8 cellular contexts compared by ENCODE assay signal in the genomic region with DNA sequence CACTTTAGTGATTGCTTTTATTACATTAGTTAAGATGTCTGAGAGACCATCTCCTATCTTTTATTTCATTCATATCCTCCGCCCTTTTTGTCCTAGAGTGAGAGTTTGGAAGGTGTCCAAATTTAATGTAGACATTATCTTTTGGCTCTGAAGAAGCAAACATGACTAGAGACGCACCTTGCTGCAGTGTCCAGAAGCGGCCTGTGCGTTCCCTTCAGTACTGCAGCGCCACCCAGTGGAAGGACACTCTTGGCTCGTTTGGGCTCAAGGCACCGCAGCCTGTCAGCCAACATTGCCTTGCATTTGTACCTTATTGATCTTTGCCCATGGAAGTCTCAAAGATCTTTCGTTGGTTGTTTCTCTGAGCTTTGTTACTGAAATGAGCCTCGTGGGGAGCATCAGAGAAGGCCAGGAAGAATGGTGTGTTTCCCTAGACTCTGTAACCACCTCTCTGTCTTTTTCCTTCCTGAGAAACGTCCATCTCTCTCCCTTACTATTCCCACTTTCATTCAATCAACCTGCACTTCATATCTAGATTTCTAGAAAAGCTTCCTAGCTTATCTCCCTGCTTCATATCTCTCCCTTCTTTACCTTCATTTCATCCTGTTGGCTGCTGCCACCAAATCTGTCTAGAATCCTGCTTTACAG. TPM values are rescaled to one million over a fixed set of nuclear protein-coding genes. Genes with fewer than 3 reads are reported as not detected.
DNase-seq lines count a peak whose midpoint lies in the region; TF ChIP-seq lines count a peak whose summit lies in the region.

No MANE protein-coding gene starts in this region.

- TF ChIP-seq CTCF in GM06990 (IDR thresholded peaks at IDR 0.05; ENCODE audit: insufficient read depth, low read length, poor library complexity, severe bottlenecking) (peak; percentile 45), NB4 (IDR thresholded peaks at IDR 0.05; ENCODE audit: low read depth, low read length) (peak; percentile 93), colonic mucosa (IDR thresholded peaks at IDR 0.05) (peak; percentile 83)

- no peaks in the 10 kb centered on the region for H3K27me3 ChIP-seq in GM06990 (replicated peaks; ENCODE audit: control insufficient read depth, insufficient read depth, low read length)
- no peaks in the 10 kb centered on the region for H3K27me3 ChIP-seq in colonic mucosa

- TF ChIP-seq POLR2A in NB4 (IDR thresholded peaks at IDR 0.05; ENCODE audit: extremely low read depth, insufficient read length): no peak

- intact Hi-C loops in colonic mucosa (cut with DNase I): loop anchor here (2.0 to 10.0 kb wide), 3 partner anchors 65 to 291 kb away; no protein-coding TSS in a partner anchor

- H3K4me1 ChIP-seq in colonic mucosa: no peaks in the 10 kb centered on the region

- H3K9me3 ChIP-seq in colonic mucosa: no peaks in the 10 kb centered on the region

- DNase-seq in GM06990 (ENCODE audit: extremely low read depth, insufficient read length) (no peak), NB4 (ENCODE audit: low read depth) (peak; percentile 80), colonic mucosa (peak; percentile 90), medulla oblongata (ENCODE audit: extremely low spot score) (peak; percentile 82), NCI-H2171 treated with DMSO at 0.1 percent for 48 hours (lab: John Stamatoyannopoulos, UW) (no peak), DMS153 treated with DMSO at 0.1 percent for 48 hours (lab: John Stamatoyannopoulos, UW; ENCODE audit: unreplicated experiment) (no peak)
- peak; percentile 68 to 71 for DNase-seq in activated CD4-positive, alpha-beta T cell treated with anti-CD3 and anti-CD28 coated beads, Interleukin-2, amount 50 U/mL, for 4 hours
- DNase-seq in stimulated activated CD8-positive, alpha-beta memory T cell treated with anti-CD3 and anti-CD28 coated beads, Interleukin-2, amount 100 ng/mL, for 48 hours (ENCODE audit: low read depth in 2 of 2): peak; percentile 47 to 65

- no peak overlapping the region for H3K4me3 ChIP-seq in GM06990 (replicated peaks; ENCODE audit: low read depth, low read length)
- H3K4me3 ChIP-seq in NB4 (ENCODE audit: low read depth, low read length): no peak overlapping the region
- no peak overlapping the region for H3K4me3 ChIP-seq in colonic mucosa

- H3K9ac ChIP-seq in colonic mucosa (ENCODE audit: low read depth in 2 of 2, low read length in 2 of 2): no peak overlapping the region

- peaks cover 31% of the 10 kb centered on the region for H3K36me3 ChIP-seq in GM06990 (ENCODE audit: control insufficient read depth, insufficient read depth, low read length)
- H3K36me3 ChIP-seq in colonic mucosa: peaks cover 21% of the 10 kb centered on the region

- H3K27ac ChIP-seq in colonic mucosa: no peak overlapping the region

RNA-seq across cellular contexts. Expression of gene CLCN1, which starts 10.4 kb away (rescaled TPM):
- total RNA-seq in colonic mucosa: not detected

RNA-seq across cellular contexts. Expression of gene CASP2, which starts 17.4 kb away (rescaled TPM):
- 10 to 100 TPM; 33.9 to 47.0 TPM for total RNA-seq in colonic mucosa

RNA-seq across cellular contexts. Expression of gene TMEM139, which starts 20.8 kb away (rescaled TPM):
- 10 to 100 TPM; 18.4 to 27.2 TPM for total RNA-seq in colonic mucosa

RNA-seq across cellular contexts. Expression of gene GSTK1, which starts 42.3 kb away (rescaled TPM):
- 100 to 1,000 TPM; 210 to 272 TPM for total RNA-seq in colonic mucosa

RNA-seq across cellular contexts. Expression of gene FAM131B, which starts 57.0 kb away (rescaled TPM):
- total RNA-seq in colonic mucosa: 1 to 10 TPM in 1 of 2 donors, under 1 TPM in 1; 0.40 to 1.8 TPM

Comparison
In these comparisons a context has a peak if more than half of its experiments do, and no peak if none do; other contexts are left out.
1. DNase-seq: peak in NB4 (single experiment), activated CD4-positive, alpha-beta T cell treated with anti-CD3 and anti-CD28 coated beads, Interleukin-2, amount 50 U/mL, for 4 hours (2 of 2), colonic mucosa (single experiment), medulla oblongata (single experiment) and stimulated activated CD8-positive, alpha-beta memory T cell treated with anti-CD3 and anti-CD28 coated beads, Interleukin-2, amount 100 ng/mL, for 48 hours (2 of 2); none in GM06990 (single experiment), NCI-H2171 treated with DMSO at 0.1 percent for 48 hours (single experiment) and DMS153 treated with DMSO at 0.1 percent for 48 hours (single experiment).
2. Peak in every context shown above with its lines, with median percentiles within 50 percentile points of each other: CTCF ChIP-seq.